Comparison of ENCODE assay signal across 9 cellular contexts in genomic region chr2:13522917-13523821, GRCh38.
DNase-seq lines count a peak whose midpoint lies in the region; ATAC-seq, FAIRE-seq and TF ChIP-seq lines count a peak whose summit lies in the region.
"Had no signal": no experiment of that assay in that cellular context is flagged by ENCODE, and none has a peak within 500 bp of the region (broad histone marks: within the 10 kb centered on the region; RNA-seq: fewer than 3 reads in every experiment).

No MANE protein-coding gene starts in this region.

- H3K27ac ChIP-seq in left lung, result no peak overlapping the region

- no peaks in the 10 kb centered on the region for H3K4me1 ChIP-seq in left lung
- H3K4me1 ChIP-seq in mucosa of descending colon (ENCODE audit: low read depth), result no peaks in the 10 kb centered on the region

- DNase-seq in LHCN-M2 (ENCODE audit: low read depth), result peak; percentile 5
- no peak for DNase-seq in left lung
- no peak for DNase-seq in frontal cortex (ENCODE audit: low spot score in 2 of 2)
- no peak for DNase-seq in SKM-1 (lab: John Stamatoyannopoulos, UW; ENCODE audit: unreplicated experiment)
- DNase-seq in mucosa of descending colon, result no peak
- DNase-seq in anterior cingulate cortex (lab: John Stamatoyannopoulos, UW), result no peak
- DNase-seq: activated B cell treated with CpG ODN at 0.5 μM for 24 hours had no signal

- ATAC-seq in GM18511 (IDR thresholded peaks at IDR 0.05; ENCODE audit: unreplicated experiment) (peak; percentile 93), GM21825 (IDR thresholded peaks at IDR 0.05; ENCODE audit: unreplicated experiment) (peak; percentile 95), left lung (peak; percentile 36), mucosa of descending colon (no peak)

- H3K27me3 ChIP-seq in left lung, result no peaks in the 10 kb centered on the region

- H3K36me3 ChIP-seq in left lung (no peaks in the 10 kb centered on the region), mucosa of descending colon (ENCODE audit: low read depth) (no peaks in the 10 kb centered on the region)

- intact Hi-C loops in left lung (cut with DNase I) (no loop called here), mucosa of descending colon (cut with DNase I, micrococcal nuclease) (no loop called here)

- H3K4me3 ChIP-seq in left lung, result no peak overlapping the region
- H3K4me3 ChIP-seq in mucosa of descending colon, result no peak overlapping the region

- no peak for TF ChIP-seq CTCF in left lung (IDR thresholded peaks at IDR 0.05)
- TF ChIP-seq CTCF in mucosa of descending colon (IDR thresholded peaks at IDR 0.05), result no peak

- H3K9me3 ChIP-seq in left lung (no peaks in the 10 kb centered on the region), mucosa of descending colon (peaks cover 16% of the 10 kb centered on the region)

- FAIRE-seq in frontal cortex (lab: Jason Lieb, UNC), result no peak
